In genomic region chr2:234348081-234348480, GRCh38 we compare ENCODE assay signal across 14 cellular contexts.
DNase-seq lines count a peak whose midpoint lies in the region; ATAC-seq and TF ChIP-seq lines count a peak whose summit lies in the region.
"Had no signal": no experiment of that assay in that cellular context is flagged by ENCODE, and none has a peak within 500 bp of the region (broad histone marks: within the 10 kb centered on the region; RNA-seq: fewer than 3 reads in every experiment).

No MANE protein-coding gene starts in this region.

- H3K9ac ChIP-seq in Karpas-422 (ENCODE audit: low read length): no peak overlapping the region

- no peaks in the 10 kb centered on the region for H3K9me2 ChIP-seq in Karpas-422 (replicated peaks; ENCODE audit: insufficient read depth, low read length)

- no peaks in the 10 kb centered on the region for H3K27me3 ChIP-seq in Karpas-422 (ENCODE audit: low read length)
- H3K27me3 ChIP-seq: tibial artery had no signal

- H3K79me2 ChIP-seq in Karpas-422 (ENCODE audit: low read length): no peaks in the 10 kb centered on the region

- H2AFZ ChIP-seq in Karpas-422 (ENCODE audit: low read length): no peak overlapping the region

- H3K4me1 ChIP-seq in HEK293 (ENCODE audit: control insufficient read depth, insufficient read depth, low read length) (no peaks in the 10 kb centered on the region), Karpas-422 (ENCODE audit: low read length) (no peaks in the 10 kb centered on the region)
- H3K4me1 ChIP-seq: tibial artery had no signal

- no peak overlapping the region for H3K4me2 ChIP-seq in Karpas-422 (ENCODE audit: low read depth, low read length, poor library complexity, severe bottlenecking)

- peak overlapping the region; percentile 79 for H3K27ac Mint-ChIP-seq in activated CD8-positive, alpha-beta T cell treated with anti-CD3 and anti-CD28 coated beads, Interleukin-2, amount 10 ng/mL, durations not matched to agents 7 days and 5 days
- H3K27ac Mint-ChIP-seq in natural killer cell treated with Interleukin-12 subunit alpha and Interleukin-12 subunit beta and Interleukin-15 and Interleukin-18, amount 100 ng/mL, for 72 hours: peak overlapping the region; percentile 37 to 90

- no peak overlapping the region for H3K4me3 Mint-ChIP-seq in activated CD8-positive, alpha-beta T cell treated with anti-CD3 and anti-CD28 coated beads, Interleukin-2, amount 10 ng/mL, durations not matched to agents 7 days and 5 days
- H3K4me3 Mint-ChIP-seq in natural killer cell treated with Interleukin-12 subunit alpha and Interleukin-12 subunit beta and Interleukin-15 and Interleukin-18, amount 100 ng/mL, for 72 hours: peak overlapping the region; percentile 41
- H3K4me3 Mint-ChIP-seq: central memory CD8-positive, alpha-beta T cell had no signal

- TF ChIP-seq CTCF in HEK293 (tag by site-specific recombination; IDR thresholded peaks at IDR 0.05): no peak

- H3K27me3 Mint-ChIP-seq in activated CD8-positive, alpha-beta T cell treated with anti-CD3 and anti-CD28 coated beads, Interleukin-2, amount 10 ng/mL, durations not matched to agents 7 days and 5 days (ENCODE audit: low read depth): no peaks in the 10 kb centered on the region
- H3K27me3 Mint-ChIP-seq in natural killer cell treated with Interleukin-12 subunit alpha and Interleukin-12 subunit beta and Interleukin-15 and Interleukin-18, amount 100 ng/mL, for 72 hours: no peaks in the 10 kb centered on the region
- H3K27me3 Mint-ChIP-seq: central memory CD8-positive, alpha-beta T cell had no signal

- peaks cover 23% of the 10 kb centered on the region for H3K9me3 Mint-ChIP-seq in activated CD8-positive, alpha-beta T cell treated with anti-CD3 and anti-CD28 coated beads, Interleukin-2, amount 10 ng/mL, durations not matched to agents 7 days and 5 days (ENCODE audit: insufficient read depth)
- peaks cover 5% of the 10 kb centered on the region for H3K9me3 Mint-ChIP-seq in natural killer cell treated with Interleukin-12 subunit alpha and Interleukin-12 subunit beta and Interleukin-15 and Interleukin-18, amount 100 ng/mL, for 72 hours
- H3K9me3 Mint-ChIP-seq: central memory CD8-positive, alpha-beta T cell had no signal

- DNase-seq in CD1c-positive myeloid dendritic cell (ENCODE audit: extremely low spot score): peak; percentile 46
- no peak for DNase-seq in activated CD8-positive, alpha-beta T cell treated with anti-CD3 and anti-CD28 coated beads, Interleukin-2, amount 10 ng/mL, durations not matched to agents 7 days and 5 days
- no peak for DNase-seq in natural killer cell treated with Interleukin-12 subunit alpha and Interleukin-12 subunit beta and Interleukin-15 and Interleukin-18, amount 100 ng/mL, for 72 hours (ENCODE audit: low spot score)
- no peak for DNase-seq in Karpas-422
- no peak for DNase-seq in stimulated activated CD4-positive, alpha-beta T cell treated with anti-CD3 and anti-CD28 coated beads, Interleukin-4, amount 100 ng/mL, for 4 hours
- DNase-seq: foreskin melanocyte; NCI-H1105 treated with DMSO at 0.1 percent for 48 hours; stimulated activated CD4-positive, alpha-beta T cell treated with anti-CD3 and anti-CD28 coated beads, Interleukin-1b, Interleukin-23, amount 100 ng/mL, for 48 hours had no signal

- H3K9me3 ChIP-seq in HEK293 (ENCODE audit: control insufficient read depth, insufficient read depth, low read depth, low read length) (no peaks in the 10 kb centered on the region), Karpas-422 (ENCODE audit: low read length) (no peaks in the 10 kb centered on the region)
- H3K9me3 ChIP-seq: tibial artery had no signal

- no peak for ATAC-seq in activated CD8-positive, alpha-beta T cell treated with anti-CD3 and anti-CD28 coated beads, Interleukin-2, amount 10 ng/mL, durations not matched to agents 7 days and 5 days
- ATAC-seq in natural killer cell treated with Interleukin-12 subunit alpha and Interleukin-12 subunit beta and Interleukin-15 and Interleukin-18, amount 100 ng/mL, for 72 hours: peak; percentile 62 to 66
- ATAC-seq in HG03135 (IDR thresholded peaks at IDR 0.05; ENCODE audit: unreplicated experiment) (no peak), HG03521 (IDR thresholded peaks at IDR 0.05; ENCODE audit: unreplicated experiment) (no peak)
- ATAC-seq: SK-N-SH treated with all-trans-retinoic acid at 6 μM for 48 hours had no signal

- H4K20me1 ChIP-seq in Karpas-422 (ENCODE audit: insufficient read depth, low read depth, low read length): no peaks in the 10 kb centered on the region

- CTCF ChIA-PET in HEK293 (lab: Yijun Ruan, JAX): no interaction called here
- CTCF ChIA-PET in activated CD8-positive, alpha-beta T cell treated with anti-CD3 and anti-CD28 coated beads, Interleukin-2, amount 10 ng/mL, durations not matched to agents 7 days and 5 days (lab: Charles Lee): interaction anchor here (0.9 kb wide), 2 partner anchors 59 to 90 kb away, joined by 3 to 4 read pairs; no protein-coding TSS in a partner anchor

- peaks cover 22% of the 10 kb centered on the region for H3K36me3 Mint-ChIP-seq in activated CD8-positive, alpha-beta T cell treated with anti-CD3 and anti-CD28 coated beads, Interleukin-2, amount 10 ng/mL, durations not matched to agents 7 days and 5 days (ENCODE audit: low read depth)
- H3K36me3 Mint-ChIP-seq in natural killer cell treated with Interleukin-12 subunit alpha and Interleukin-12 subunit beta and Interleukin-15 and Interleukin-18, amount 100 ng/mL, for 72 hours: peaks cover 5% of the 10 kb centered on the region

- H3K4me3 ChIP-seq in HEK293 (ENCODE audit: low read depth, low read length) (no peak overlapping the region), Karpas-422 (ENCODE audit: low read length) (no peak overlapping the region)
- H3K4me3 ChIP-seq: tibial artery had no signal

- peaks cover 23% of the 10 kb centered on the region for H3K4me1 Mint-ChIP-seq in activated CD8-positive, alpha-beta T cell treated with anti-CD3 and anti-CD28 coated beads, Interleukin-2, amount 10 ng/mL, durations not matched to agents 7 days and 5 days (ENCODE audit: low read depth)
- H3K4me1 Mint-ChIP-seq in natural killer cell treated with Interleukin-12 subunit alpha and Interleukin-12 subunit beta and Interleukin-15 and Interleukin-18, amount 100 ng/mL, for 72 hours (ENCODE audit: low read depth in 2 of 2): peaks cover 24 to 28% of the 10 kb centered on the region in 2 donors

- H3K36me3 ChIP-seq in HEK293 (ENCODE audit: control insufficient read depth in 2 of 2, insufficient read depth in 1 of 2, low read length in 2 of 2) (no peaks in the 10 kb centered on the region), Karpas-422 (ENCODE audit: insufficient read depth, low read length) (no peaks in the 10 kb centered on the region)
- H3K36me3 ChIP-seq: tibial artery had no signal

- H3K27ac ChIP-seq in HEK293 (ENCODE audit: extremely low read depth, low read depth, low read length) (no peak overlapping the region), Karpas-422 (ENCODE audit: low read length) (no peak overlapping the region)
- H3K27ac ChIP-seq: tibial artery had no signal

- POLR2A ChIA-PET in HEK293 (lab: Yijun Ruan, JAX): no interaction called here
- POLR2A ChIA-PET in activated CD8-positive, alpha-beta T cell treated with anti-CD3 and anti-CD28 coated beads, Interleukin-2, amount 10 ng/mL, durations not matched to agents 7 days and 5 days (lab: Charles Lee): no interaction called here

TF ChIP-seq in HEK293, 187 proteins besides CTCF, POLR2A, EP300 and RAD21:
- TF ChIP-seq ZBTB1 (tag by site-specific recombination; IDR thresholded peaks at IDR 0.05): no peak
- peak; percentile 62 for TF ChIP-seq SCRT2 (tag by site-specific recombination; IDR thresholded peaks at IDR 0.05)
TF ChIP-seq in HEK293: peak in this region for 1.

Comparison
In these comparisons a context has a peak if more than half of its experiments do, and no peak if none do; other contexts are left out.
1. ATAC-seq: peak in natural killer cell treated with Interleukin-12 subunit alpha and Interleukin-12 subunit beta and Interleukin-15 and Interleukin-18, amount 100 ng/mL, for 72 hours (2 of 2); none in activated CD8-positive, alpha-beta T cell treated with anti-CD3 and anti-CD28 coated beads, Interleukin-2, amount 10 ng/mL, durations not matched to agents 7 days and 5 days (single experiment), HG03135 (single experiment) and HG03521 (single experiment).